ENCODE assay signal across 12 cellular contexts in genomic region chr21:27426196-27426595, GRCh38.
"Had no signal": no experiment of that assay in that cellular context is flagged by ENCODE, and none has a peak within 500 bp of the region (broad histone marks: within the 10 kb centered on the region; RNA-seq: fewer than 3 reads in every experiment).

No MANE protein-coding gene starts in this region.

- H3K9me3 ChIP-seq: colonic mucosa, gastroesophageal sphincter, pancreas, tibial nerve had no signal

- H3K36me3 ChIP-seq: colonic mucosa, gastroesophageal sphincter, pancreas, tibial nerve had no signal

- H3K4me1 ChIP-seq: colonic mucosa, pancreas had no signal

- ATAC-seq: gastroesophageal sphincter; stimulated activated effector memory CD8-positive, alpha-beta T cell treated with anti-CD3 and anti-CD28 coated beads, Interleukin-12 subunit alpha, Interleukin-12 subunit beta, amount 100 ng/mL, for 72 hours had no signal

- H3K27me3 ChIP-seq: colonic mucosa, gastroesophageal sphincter, pancreas, tibial nerve had no signal

- DNase-seq: activated CD4-positive, alpha-beta T cell treated with anti-CD3 and anti-CD28 coated beads, Interleukin-2, amount 50 U/mL, for 4 hours; activated CD4-positive, CD25-positive, alpha-beta regulatory T cell treated with anti-CD3 and anti-CD28 coated beads, Interleukin-2, amount 50 U/mL, for 72 hours; activated effector memory CD4-positive, alpha-beta T cell treated with anti-CD3 and anti-CD28 coated beads, Interleukin-2, amount 50 U/mL, for 16 hours; activated naive CD8-positive, alpha-beta T cell treated with anti-CD3 and anti-CD28 coated beads for 36 hours; activated T-cell treated with anti-CD3 and anti-CD28 coated beads, Interleukin-2, amount 50 U/mL, for 1 hour; colonic mucosa; effector CD4-positive, alpha-beta T cell; pancreas; T-helper 2 cell had no signal

- H3K27ac ChIP-seq: colonic mucosa, pancreas had no signal

- H3K4me3 ChIP-seq: colonic mucosa, gastroesophageal sphincter, pancreas, tibial nerve had no signal
